In the genomic region with DNA sequence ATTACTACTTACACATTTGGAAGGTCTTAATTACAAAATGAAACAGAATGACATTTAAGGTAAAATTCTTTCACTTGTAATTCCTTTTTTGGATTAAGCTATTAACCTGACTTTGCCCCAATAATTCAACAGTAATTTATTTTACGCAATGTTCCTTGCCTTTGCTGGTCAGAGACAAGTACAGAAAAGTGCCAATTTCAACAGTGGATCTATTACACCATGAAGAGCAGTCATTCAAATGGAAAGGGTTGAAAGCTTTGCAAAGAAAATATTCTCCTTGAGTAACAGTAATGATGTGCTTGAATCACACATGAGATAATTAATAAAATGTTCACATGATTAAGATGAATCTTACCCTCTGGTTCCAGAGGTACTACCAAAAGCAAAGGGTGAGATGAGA, we compare ENCODE assay signal across 26 cellular contexts.
"Had no signal": no experiment of that assay in that cellular context is flagged by ENCODE, and none has a peak within 500 bp of the region (broad histone marks: within the 10 kb centered on the region; RNA-seq: fewer than 3 reads in every experiment).

No MANE protein-coding gene starts in this region.

- H3K27me3 ChIP-seq: breast epithelium had no signal

- FAIRE-seq: K562 had no signal

- ATAC-seq: activated CD8-positive, alpha-beta T cell treated with anti-CD3 and anti-CD28 coated beads for 36 hours; K562; Panc1; Right ventricle myocardium inferior had no signal

- H3K36me3 ChIP-seq: breast epithelium had no signal

- H3K4me1 ChIP-seq: breast epithelium had no signal

- H3K4me3 ChIP-seq: breast epithelium, K562 had no signal

- H3K27ac ChIP-seq: breast epithelium, VCaP had no signal

- H3K9ac ChIP-seq: SK-N-SH had no signal

- H3K4me2 ChIP-seq: SK-N-SH had no signal

- H3K9me3 ChIP-seq: breast epithelium, SK-N-SH had no signal

- DNase-seq: activated CD4-positive, alpha-beta T cell treated with anti-CD3 and anti-CD28 coated beads for 4 hours; activated CD8-positive, alpha-beta memory T cell treated with anti-CD3 and anti-CD28 coated beads, Interleukin-2, amount 50 U/mL, for 4 hours; activated CD8-positive, alpha-beta T cell treated with anti-CD3 and anti-CD28 coated beads for 36 hours; activated naive CD4-positive, alpha-beta T cell; activated T-cell treated with anti-CD3 and anti-CD28 coated beads, Interleukin-2, amount 50 U/mL, for 1 hour; aorta; caudate nucleus; Karpas-422; MM.1S; NCI-H1105; NCI-H1436; NCI-H1694 treated with DMSO at 0.1 percent for 48 hours; NCI-H2029 treated with DMSO at 0.1 percent for 48 hours; NCI-H226; NCI-H526 treated with DMSO at 0.1 percent for 48 hours; NK-92 treated with Interleukin-12 subunit alpha and Interleukin-12 subunit beta, amount 100 ng/mL, for 24 hours; OCI-M1; RPMI8226; SK-N-SH; T-helper 1 cell had no signal

- H3K9me3 Mint-ChIP-seq: activated CD8-positive, alpha-beta T cell treated with anti-CD3 and anti-CD28 coated beads for 36 hours; activated naive CD4-positive, alpha-beta T cell treated with anti-CD3 and anti-CD28 coated beads, Interleukin-2, amount 50 U/mL, for 24 hours had no signal

- H3K27me3 Mint-ChIP-seq: activated CD8-positive, alpha-beta T cell treated with anti-CD3 and anti-CD28 coated beads for 36 hours; activated naive CD4-positive, alpha-beta T cell treated with anti-CD3 and anti-CD28 coated beads, Interleukin-2, amount 50 U/mL, for 24 hours had no signal

- H3K27ac Mint-ChIP-seq: activated CD8-positive, alpha-beta T cell treated with anti-CD3 and anti-CD28 coated beads for 36 hours; activated naive CD4-positive, alpha-beta T cell treated with anti-CD3 and anti-CD28 coated beads, Interleukin-2, amount 50 U/mL, for 24 hours had no signal

- H3K4me3 Mint-ChIP-seq: activated CD8-positive, alpha-beta T cell treated with anti-CD3 and anti-CD28 coated beads for 36 hours; activated naive CD4-positive, alpha-beta T cell treated with anti-CD3 and anti-CD28 coated beads, Interleukin-2, amount 50 U/mL, for 24 hours had no signal
